In genomic region chr11:71449596-71449995, GRCh38 we compare ENCODE assay signal across 8 cellular contexts. TPM values are rescaled to one million over a fixed set of nuclear protein-coding genes. Genes with fewer than 3 reads are reported as not detected.
A peak's percentile ranks its signal among the peaks of the same experiment; 100 is the strongest.
DNase-seq lines count a peak whose midpoint lies in the region; ATAC-seq, FAIRE-seq and TF ChIP-seq lines count a peak whose summit lies in the region.

No MANE protein-coding gene starts in this region.

- dilution Hi-C loops in endothelial cell of umbilical vein (cut with MboI; ENCODE audit: extremely low pct_ligation_motif_present, low sequenced_read_pairs): no loop called here

- H3K27ac ChIP-seq in Panc1 (ENCODE audit: low read length) (peak overlapping the region; percentile 87), endothelial cell of umbilical vein (ENCODE audit: insufficient read depth, low read depth, low read length) (no peak overlapping the region), ovary (no peak overlapping the region)

- peak overlapping the region; percentile 88 for H3K4me2 ChIP-seq in endothelial cell of umbilical vein (ENCODE audit: insufficient read depth, low read length)

- in situ Hi-C loops in G401 (cut with HindIII; ENCODE audit: low sequenced_read_pairs): no loop called here
- in situ Hi-C loops in Panc1 (cut with HindIII; ENCODE audit: low pct_unique_long_range_greater_than_20kb, low sequenced_read_pairs): no loop called here

- TF ChIP-seq POLR2A in endothelial cell of umbilical vein (IDR thresholded peaks at IDR 0.05; ENCODE audit: low read depth, low read length) (no peak), ovary (IDR thresholded peaks at IDR 0.05) (no peak)

- H3K4me1 ChIP-seq in Panc1 (ENCODE audit: control insufficient read depth, insufficient read depth, low read length) (peaks cover 28% of the 10 kb centered on the region), endothelial cell of umbilical vein (ENCODE audit: control insufficient read depth, extremely low read depth, insufficient read depth, low read length) (peaks cover 39% of the 10 kb centered on the region), ovary (ENCODE audit: insufficient read depth) (peaks cover 3% of the 10 kb centered on the region)

- FAIRE-seq in endothelial cell of umbilical vein (lab: Jason Lieb, UNC): peak; percentile 43

- H3K36me3 ChIP-seq in Panc1 (ENCODE audit: control insufficient read depth, insufficient read depth, low read length): peaks cover 2% of the 10 kb centered on the region; the same call in 1 of the 2 replicates
- H3K36me3 ChIP-seq in endothelial cell of umbilical vein (ENCODE audit: control insufficient read depth in 2 of 2, extremely low read depth in 1 of 2, insufficient read depth in 2 of 2, low read length in 2 of 2): peaks cover 4% of the 10 kb centered on the region in 2 experiments
- no peaks in the 10 kb centered on the region for H3K36me3 ChIP-seq in ovary

- H3K27me3 ChIP-seq in Panc1 (ENCODE audit: control insufficient read depth, insufficient read depth, low read length): no peaks in the 10 kb centered on the region
- no peaks in the 10 kb centered on the region for H3K27me3 ChIP-seq in endothelial cell of umbilical vein (ENCODE audit: control insufficient read depth in 2 of 2, insufficient read depth in 2 of 2, low read length in 2 of 2)
- no peaks in the 10 kb centered on the region for H3K27me3 ChIP-seq in ovary

- CTCF ChIA-PET in Panc1 (lab: Charles Lee): no interaction called here
- CTCF ChIA-PET in endothelial cell of umbilical vein (lab: Charles Lee): interaction anchor here (1.0 to 4.2 kb wide), 3 partner anchors 17 to 114 kb away, joined by 3 to 29 read pairs (median 4); no protein-coding TSS in a partner anchor

- ATAC-seq in Panc1 (no peak), GM18519 (IDR thresholded peaks at IDR 0.05; ENCODE audit: low FRiP score, unreplicated experiment) (no peak), GM21528 (IDR thresholded peaks at IDR 0.05; ENCODE audit: low FRiP score, unreplicated experiment) (no peak), HG03108 (IDR thresholded peaks at IDR 0.05; ENCODE audit: unreplicated experiment) (no peak)

- intact Hi-C loops in Panc1 (cut with micrococcal nuclease; ENCODE audit: unreplicated experiment) (no loop called here), endothelial cell of umbilical vein (cut with micrococcal nuclease) (loop anchor here (5.0 kb wide), 1 partner anchor 113 kb away; no protein-coding TSS in a partner anchor), ovary (cut with DNase I) (no loop called here)

- BruUV-seq in Panc1 (replicated peaks; lab: Mats Ljungman, UMichigan) (no TSS peak), endothelial cell of umbilical vein (replicated peaks; lab: Mats Ljungman, UMichigan) (no TSS peak)

- peaks cover 45% of the 10 kb centered on the region for H3K79me2 ChIP-seq in endothelial cell of umbilical vein (ENCODE audit: control insufficient read depth, insufficient read depth, low read length)

- TF ChIP-seq EP300 in ovary (IDR thresholded peaks at IDR 0.05): no peak

- DNase-seq in G401 (ENCODE audit: low spot score) (peak; percentile 18), Panc1 (ENCODE audit: low read depth, low spot score) (no peak), endothelial cell of umbilical vein (ENCODE audit: low read depth, low spot score) (no peak), ovary (peak in 1 of 5 donors; percentile 26), DMS79 (lab: John Stamatoyannopoulos, UW) (no peak)

- POLR2A ChIA-PET in Panc1 (lab: Charles Lee): no interaction called here
- POLR2A ChIA-PET in endothelial cell of umbilical vein (lab: Charles Lee): no interaction called here

- H2AFZ ChIP-seq in endothelial cell of umbilical vein (ENCODE audit: low read depth, low read length): no peak overlapping the region

- no peaks in the 10 kb centered on the region for H3K9me1 ChIP-seq in endothelial cell of umbilical vein (replicated peaks; ENCODE audit: control insufficient read depth, extremely low read depth, insufficient read depth, low read length)

- no peak for TF ChIP-seq CTCF in Panc1 (IDR thresholded peaks at IDR 0.05)
- TF ChIP-seq CTCF in endothelial cell of umbilical vein (IDR thresholded peaks at IDR 0.05; ENCODE audit: extremely low read depth in 1 of 2, insufficient read depth in 1 of 2, low read depth in 1 of 2, low read length in 2 of 2): no peak
- no peak for TF ChIP-seq CTCF in ovary (IDR thresholded peaks at IDR 0.05)

- 48 to 59% (median 50%) methylated on average over 6 of the region's 6 CpGs for WGBS in ovary, 3 donors

- no peaks in the 10 kb centered on the region for H4K20me1 ChIP-seq in endothelial cell of umbilical vein (replicated peaks; ENCODE audit: control insufficient read depth, extremely low read depth, insufficient read depth, low read length)

- peaks cover 7% of the 10 kb centered on the region; the same call in 1 of the 2 replicates for H3K9me3 ChIP-seq in Panc1 (ENCODE audit: control insufficient read depth, insufficient read depth, low read depth, low read length)
- no peaks in the 10 kb centered on the region for H3K9me3 ChIP-seq in endothelial cell of umbilical vein (replicated peaks; ENCODE audit: control insufficient read depth, insufficient read depth, low read length)
- H3K9me3 ChIP-seq in ovary: no peaks in the 10 kb centered on the region

- peak overlapping the region; percentile 85 to 87 for H3K4me3 ChIP-seq in Panc1 (ENCODE audit: low read depth in 2 of 2, low read length in 2 of 2)
- H3K4me3 ChIP-seq in endothelial cell of umbilical vein (replicated peaks in 1 of 3; ENCODE audit: insufficient read depth in 1 of 3, low read depth in 1 of 3, low read length in 3 of 3): peak overlapping the region; percentile 29 to 98 (median 58)
- peak overlapping the region; percentile 85 for H3K4me3 ChIP-seq in ovary

- H3K9ac ChIP-seq in endothelial cell of umbilical vein (replicated peaks; ENCODE audit: extremely low read depth, insufficient read depth, low read length): peak overlapping the region; percentile 45

TF ChIP-seq in endothelial cell of umbilical vein, 7 proteins besides CTCF, POLR2A, EP300 and RAD21:
- TF ChIP-seq GATA2 (IDR thresholded peaks at IDR 0.05; ENCODE audit: insufficient read depth, insufficient read length, low read depth, low read length) (no peak), MYC (IDR thresholded peaks at IDR 0.05; ENCODE audit: low read depth, low read length) (no peak), EZH2 (IDR thresholded peaks at IDR 0.05; ENCODE audit: borderline replicate concordance, low read depth, low read length, severe bottlenecking) (no peak), POLR2AphosphoS5 (IDR thresholded peaks at IDR 0.05; ENCODE audit: insufficient read depth, low read depth, low read length) (no peak), JUN (IDR thresholded peaks at IDR 0.05; ENCODE audit: borderline replicate concordance, insufficient read depth, insufficient read length, low read depth) (no peak), MAX (IDR thresholded peaks at IDR 0.05; ENCODE audit: insufficient read depth, insufficient read length) (no peak), FOS (IDR thresholded peaks at IDR 0.05; ENCODE audit: borderline replicate concordance, insufficient read depth, low read length) (no peak)

RNA-seq across cellular contexts. Expression of gene DHCR7, which starts 1.4 kb away (rescaled TPM):
- total RNA-seq in G401 (2014; rRNA removed; shearing (Covaris generic)): 46.1 and 71.8 TPM in 2 replicates
- total RNA-seq in Panc1 (2021; ENCODE audit: unreplicated experiment): 356 TPM
- 397 TPM for polyA plus RNA-seq in Panc1 (2012; ENCODE audit: insufficient read length)
- total RNA-seq in endothelial cell of umbilical vein: 166 and 171 TPM in 2 replicates
- 175 and 195 TPM in 2 replicates for polyA plus RNA-seq in endothelial cell of umbilical vein
- 95.6 and 104 TPM in 2 replicates for polyA plus RNA-seq in endothelial cell of umbilical vein (2011; cell fraction: cytosol; rRNA removed)
- 59.4 and 61.8 TPM in 2 replicates for polyA plus RNA-seq in endothelial cell of umbilical vein (2011; cell fraction: nucleus; rRNA removed)
- polyA plus RNA-seq in endothelial cell of umbilical vein (2012): 77.5 and 97.2 TPM in 2 replicates
- polyA minus RNA-seq in endothelial cell of umbilical vein: 168 and 190 TPM in 2 replicates
- 101 TPM for polyA minus RNA-seq in endothelial cell of umbilical vein (2011; cell fraction: cytosol; rRNA and poly(A)+ RNA removed)
- polyA minus RNA-seq in endothelial cell of umbilical vein (2011; cell fraction: nucleus; rRNA and poly(A)+ RNA removed): 23.2 and 30.1 TPM in 2 replicates
- 100 to 1,000 TPM in 2 of 7 donors, 10 to 100 TPM in 5; 29.3 to 264 (median 51.1) TPM for total RNA-seq in ovary
- 10 to 100 TPM; 25.3 to 61.0 TPM for polyA plus RNA-seq in ovary

RNA-seq across cellular contexts. Expression of gene NADSYN1, which starts 3.4 kb away (rescaled TPM):
- total RNA-seq in G401 (2014; rRNA removed; shearing (Covaris generic)): 39.1 and 41.1 TPM in 2 replicates
- total RNA-seq in Panc1 (2021; ENCODE audit: unreplicated experiment): 76.1 TPM
- polyA plus RNA-seq in Panc1 (2012; ENCODE audit: insufficient read length): 69.6 TPM
- 96.2 and 99.2 TPM in 2 replicates for total RNA-seq in endothelial cell of umbilical vein
- polyA plus RNA-seq in endothelial cell of umbilical vein: 73.5 and 77.5 TPM in 2 replicates
- polyA plus RNA-seq in endothelial cell of umbilical vein (2011; cell fraction: cytosol; rRNA removed): 52.3 and 58.9 TPM in 2 replicates
- 271 and 353 TPM in 2 replicates for polyA plus RNA-seq in endothelial cell of umbilical vein (2011; cell fraction: nucleus; rRNA removed)
- 93.3 and 93.6 TPM in 2 replicates for polyA plus RNA-seq in endothelial cell of umbilical vein (2012)
- polyA minus RNA-seq in endothelial cell of umbilical vein: 108 and 125 TPM in 2 replicates
- polyA minus RNA-seq in endothelial cell of umbilical vein (2011; cell fraction: cytosol; rRNA and poly(A)+ RNA removed): 21.8 TPM
- 142 and 151 TPM in 2 replicates for polyA minus RNA-seq in endothelial cell of umbilical vein (2011; cell fraction: nucleus; rRNA and poly(A)+ RNA removed)
- 10 to 100 TPM; 30.8 to 69.0 (median 53.0) TPM for total RNA-seq in ovary
- polyA plus RNA-seq in ovary: 10 to 100 TPM; 33.6 to 40.6 TPM
